ENCODE assay signal across 2 cellular contexts in the genomic region with DNA sequence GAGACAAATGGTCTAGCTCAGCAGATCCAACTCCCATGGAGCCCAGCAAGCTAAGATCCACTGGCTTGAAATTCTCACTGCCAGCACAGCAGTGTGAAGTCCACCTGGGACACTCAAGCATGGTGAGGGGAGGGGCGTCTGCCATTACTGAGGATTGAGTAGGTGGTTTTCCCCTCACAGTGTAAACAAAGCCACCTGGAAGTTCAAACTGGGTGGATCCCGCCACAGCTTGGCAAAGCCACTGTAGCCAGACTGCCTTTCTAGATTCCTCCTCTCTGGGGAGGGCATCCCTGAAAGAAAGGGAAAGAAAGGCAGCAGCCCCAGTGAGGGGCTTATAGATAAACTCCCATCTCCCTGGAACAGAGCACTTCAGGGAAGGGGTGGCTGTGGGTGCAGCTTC. TPM values are rescaled to one million over a fixed set of nuclear protein-coding genes. Genes with fewer than 3 reads are reported as not detected.
"Had no signal": no experiment of that assay in that cellular context is flagged by ENCODE, and none has a peak within 500 bp of the region (broad histone marks: within the 10 kb centered on the region; RNA-seq: fewer than 3 reads in every experiment).

No MANE protein-coding gene starts in this region.

RNA-seq across cellular contexts. Expression of gene TNFRSF19, which starts 24.1 kb away (rescaled TPM):
- polyA plus RNA-seq: naive thymus-derived CD4-positive, alpha-beta T cell; naive thymus-derived CD8-positive, alpha-beta T cell had no signal
